ENCODE assay signal across 14 cellular contexts in genomic region chr7:44083796-44084195, GRCh38. TPM values are rescaled to one million over a fixed set of nuclear protein-coding genes. Genes with fewer than 3 reads are reported as not detected.
DNase-seq lines count a peak whose midpoint lies in the region; ATAC-seq and TF ChIP-seq lines count a peak whose summit lies in the region.
"Had no signal": no experiment of that assay in that cellular context is flagged by ENCODE, and none has a peak within 500 bp of the region (broad histone marks: within the 10 kb centered on the region; RNA-seq: fewer than 3 reads in every experiment).

No MANE protein-coding gene starts in this region.

- TF ChIP-seq POLR2A in esophagus squamous epithelium (IDR thresholded peaks at IDR 0.05) = no peak
- TF ChIP-seq POLR2A in gastrocnemius medialis (IDR thresholded peaks at IDR 0.05) = no peak

- H3K79me2 ChIP-seq in SU-DHL-6 (ENCODE audit: insufficient read depth, low read length) = peaks cover 9% of the 10 kb centered on the region; the same call in 1 of the 2 replicates

- ATAC-seq in gastrocnemius medialis = no peak
- ATAC-seq: GM12878 had no signal

- 0 out of 2 replicates have a peak overlapping the region, but pooled peaks have one; percentile 1 for H3K9ac ChIP-seq in SU-DHL-6 (ENCODE audit: low read length)

- no peak overlapping the region for H3K4me2 ChIP-seq in SU-DHL-6 (ENCODE audit: low read depth, low read length, poor library complexity, severe bottlenecking)

- H3K9me3 ChIP-seq in SU-DHL-6 (ENCODE audit: insufficient read depth, low read length) (no peaks in the 10 kb centered on the region), esophagus squamous epithelium (no peaks in the 10 kb centered on the region), gastrocnemius medialis (no peaks in the 10 kb centered on the region)
- H3K9me3 ChIP-seq: SJCRH30 had no signal

- TF ChIP-seq CTCF in Calu3 (IDR thresholded peaks at IDR 0.05; ENCODE audit: unreplicated experiment) (no peak), SU-DHL-6 (IDR thresholded peaks at IDR 0.05; ENCODE audit: insufficient read depth, low read length, poor library complexity, severe bottlenecking) (no peak), esophagus squamous epithelium (IDR thresholded peaks at IDR 0.05) (no peak), gastrocnemius medialis (IDR thresholded peaks at IDR 0.05 in 4 of 5, conservative IDR thresholded peaks at IDR 0.05 in 1 of 5) (no peak)

- H3K36me3 ChIP-seq in SU-DHL-6 (ENCODE audit: low read length) = no peaks in the 10 kb centered on the region
- peaks cover 10 to 20% (median 19%) of the 10 kb centered on the region in 3 donors for H3K36me3 ChIP-seq in esophagus squamous epithelium
- peaks cover 0 to 15% of the 10 kb centered on the region in 2 donors for H3K36me3 ChIP-seq in gastrocnemius medialis
- H3K36me3 ChIP-seq: SJCRH30 had no signal

- no peak overlapping the region for H3K27ac Mint-ChIP-seq in Calu3 (ENCODE audit: unreplicated experiment)

- peaks cover 25% of the 10 kb centered on the region for H3K36me3 Mint-ChIP-seq in Calu3 (ENCODE audit: insufficient read depth, unreplicated experiment)

- 89 to 100% methylated on average over 3 of the region's 3 CpGs for WGBS in esophagus squamous epithelium, 2 donors

- no peaks in the 10 kb centered on the region for H3K9me3 Mint-ChIP-seq in Calu3 (ENCODE audit: low read depth, unreplicated experiment)

- no peaks in the 10 kb centered on the region for H3K27me3 Mint-ChIP-seq in Calu3 (ENCODE audit: unreplicated experiment)

- H3K27me3 ChIP-seq in SU-DHL-6 (ENCODE audit: low read length) (no peaks in the 10 kb centered on the region), esophagus squamous epithelium (no peaks in the 10 kb centered on the region), gastrocnemius medialis (no peaks in the 10 kb centered on the region)
- H3K27me3 ChIP-seq: SJCRH30 had no signal

- H3K4me1 ChIP-seq in esophagus squamous epithelium (peaks cover 0 to 70% (median 35%) of the 10 kb centered on the region in 3 donors), gastrocnemius medialis (peaks cover 39 to 42% of the 10 kb centered on the region in 2 donors)

- peaks cover 26% of the 10 kb centered on the region for H3K4me1 Mint-ChIP-seq in Calu3 (ENCODE audit: low read depth, unreplicated experiment)

- CTCF ChIA-PET in Calu3 (lab: Charles Lee) = no interaction called here

- H2AFZ ChIP-seq in SU-DHL-6 (ENCODE audit: low read depth, low read length, severe bottlenecking) = no peak overlapping the region

- H3K4me3 Mint-ChIP-seq in Calu3 (ENCODE audit: low read depth, unreplicated experiment) = peak overlapping the region; percentile 22

- H4K20me1 ChIP-seq in SU-DHL-6 (ENCODE audit: low read depth, low read length) = no peaks in the 10 kb centered on the region

- H3K27ac ChIP-seq in SU-DHL-6 (ENCODE audit: low read depth, low read length) (no peak overlapping the region), esophagus squamous epithelium (peak overlapping the region in 3 of 4 donors; percentile 90 to 96 (median 91)), gastrocnemius medialis (peak overlapping the region in 3 of 4 donors; percentile 90 to 93 (median 92))
- H3K27ac ChIP-seq: SJCRH30 had no signal

- H3K4me3 ChIP-seq in SU-DHL-6 (ENCODE audit: insufficient read depth, low read length, poor library complexity, severe bottlenecking) (no peak overlapping the region), esophagus squamous epithelium (no peak overlapping the region), gastrocnemius medialis (no peak overlapping the region)

- in situ Hi-C loops in gastrocnemius medialis (cut with MboI; ENCODE audit: low sequenced_read_pairs in 4 of 4) = no loop called here

- no peaks in the 10 kb centered on the region for H3K9me2 ChIP-seq in SU-DHL-6 (replicated peaks; ENCODE audit: insufficient read depth, low read length)

- no TSS peak for BruUV-seq in Calu3 (replicated peaks; lab: Mats Ljungman, UMichigan)

- intact Hi-C loops in Calu3 (cut with micrococcal nuclease; ENCODE audit: unreplicated experiment) = no loop called here
- intact Hi-C loops in esophagus squamous epithelium (cut with DNase I) = no loop called here
- intact Hi-C loops in gastrocnemius medialis (cut with DNase I; ENCODE audit: low total_unique reads) = loop anchor here (1.0 to 5.0 kb wide), 4 partner anchors 19 to 499 kb away; partner anchors contain the start of genes PGAM2 and TMED4

- DNase-seq in Calu3 (no peak), esophagus squamous epithelium (lab: John Stamatoyannopoulos, UW) (no peak), gastrocnemius medialis (no peak), cortex of kidney (lab: John Stamatoyannopoulos, UW) (no peak), NCI-H2171 treated with DMSO at 0.1 percent for 48 hours (lab: John Stamatoyannopoulos, UW) (no peak)
- no peak for DNase-seq in activated CD8-positive, alpha-beta memory T cell treated with anti-CD3 and anti-CD28 coated beads, Interleukin-2, amount 50 U/mL, for 48 hours
- DNase-seq: activated CD4-positive, CD25-positive, alpha-beta regulatory T cell treated with anti-CD3 and anti-CD28 coated beads, Interleukin-2, amount 50 U/mL, for 72 hours; amniotic stem cell; DMS153; NCI-H526; SJCRH30 had no signal

- peaks cover 14% of the 10 kb centered on the region for H3F3A ChIP-seq in SU-DHL-6 (ENCODE audit: insufficient read depth)

RNA-seq across cellular contexts. Expression of gene POLM, which starts 1.5 kb away (rescaled TPM):
- 44.2 and 57.9 TPM in 2 replicates for total RNA-seq in Calu3 (2022)
- 10 to 100 TPM; 24.1 to 45.9 (median 24.8) TPM for total RNA-seq in esophagus squamous epithelium
- total RNA-seq in gastrocnemius medialis = 10 to 100 TPM; 11.1 to 34.6 (median 17.3) TPM

RNA-seq across cellular contexts. Expression of gene PGAM2, which starts 18.4 kb away (rescaled TPM):
- 0.87 TPM in 1 of 2 replicates, not detected in the other for total RNA-seq in Calu3 (2022)
- 1 to 10 TPM in 2 of 4 donors, under 1 TPM in 1, not detected in 1; 0.57 to 1.6 (median 1.3) TPM for total RNA-seq in esophagus squamous epithelium
- total RNA-seq in gastrocnemius medialis = 100 to 1,000 TPM; 129 to 355 (median 306) TPM
- total RNA-seq: endothelial cell of umbilical vein, GM12878, SJCRH30 had no signal

RNA-seq across cellular contexts. Expression of gene AEBP1, which starts 20.3 kb away (rescaled TPM):
- total RNA-seq in Calu3 (2022) (not detected in 2 replicates), esophagus squamous epithelium (10 to 100 TPM in 2 of 4 donors, 1 to 10 TPM in 2; 4.6 to 83.9 (median 25.2) TPM), gastrocnemius medialis (10 to 100 TPM in 2 of 4 donors, 1 to 10 TPM in 2; 5.8 to 23.6 (median 15.9) TPM)

RNA-seq across cellular contexts. Expression of gene DBNL, which starts 39.3 kb away (rescaled TPM):
- total RNA-seq in Calu3 (2022) (164 and 180 TPM in 2 replicates), esophagus squamous epithelium (100 to 1,000 TPM; 185 to 337 (median 225) TPM), gastrocnemius medialis (10 to 100 TPM; 48.0 to 77.2 (median 56.0) TPM)

RNA-seq across cellular contexts. Expression of gene POLD2, which starts 39.6 kb away (rescaled TPM):
- total RNA-seq in Calu3 (2022) (237 and 246 TPM in 2 replicates), esophagus squamous epithelium (100 to 1,000 TPM in 1 of 4 donors, 10 to 100 TPM in 3; 71.2 to 164 (median 89.5) TPM), gastrocnemius medialis (10 to 100 TPM; 69.4 to 93.0 (median 77.7) TPM)

Comparison
In these comparisons a context has a peak if more than half of its experiments do, and no peak if none do; other contexts are left out.
1. RNA of gene PGAM2, which starts 18.4 kb away (total RNA-seq): 129 to 355 TPM in gastrocnemius medialis; 0.57 to 1.6 TPM in esophagus squamous epithelium and 0.87 TPM in Calu3; every median in the first group is over 10 times any median in the second.